ENCODE assay signal across 25 cellular contexts in the genomic region with DNA sequence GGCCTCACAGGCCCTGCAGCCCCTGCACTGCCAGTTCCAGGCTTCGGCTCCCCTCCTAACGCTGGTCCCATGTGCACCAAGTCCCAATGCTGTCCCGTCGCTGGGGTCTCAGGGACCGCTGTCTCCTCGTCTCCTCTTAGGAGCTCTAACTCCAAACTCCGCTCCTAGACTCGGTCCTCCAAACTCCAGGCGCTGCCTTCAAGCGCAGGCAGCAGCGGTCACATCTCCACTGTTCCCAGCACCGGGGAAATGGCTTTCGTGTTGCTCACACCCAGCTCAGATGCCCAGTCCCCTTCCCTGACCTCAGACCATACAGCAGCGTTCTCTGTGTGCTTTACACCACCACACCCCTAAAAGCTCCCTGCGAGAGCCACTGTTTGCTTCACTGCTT. TPM values are rescaled to one million over a fixed set of nuclear protein-coding genes. Genes with fewer than 3 reads are reported as not detected.
"Had no signal": no experiment of that assay in that cellular context is flagged by ENCODE, and none has a peak within 500 bp of the region (broad histone marks: within the 10 kb centered on the region; RNA-seq: fewer than 3 reads in every experiment).

No MANE protein-coding gene starts in this region.

- H3K36me3 ChIP-seq: heart left ventricle, lower lobe of right lung, pancreas, right lobe of liver, transverse colon had no signal

- ATAC-seq: activated CD4-positive, CD25-positive, alpha-beta regulatory T cell treated with anti-CD3 and anti-CD28 coated beads, Interleukin-2, amount 50 U/mL, for 24 hours; activated CD8-positive, alpha-beta T cell treated with anti-CD3 and anti-CD28 coated beads, Interleukin-2, amount 10 ng/mL, durations not matched to agents 7 days and 5 days; heart left ventricle; lower lobe of right lung; pancreas had no signal

- H3K9me3 ChIP-seq: lower lobe of right lung, pancreas, right lobe of liver, transverse colon had no signal

- DNase-seq: activated CD4-positive, alpha-beta T cell treated with anti-CD3 and anti-CD28 coated beads, Interleukin-2, amount 10 ng/mL, durations not matched to agents 24 days and 14 days; activated CD8-positive, alpha-beta T cell treated with anti-CD3 and anti-CD28 coated beads, Interleukin-2, amount 10 ng/mL, durations not matched to agents 7 days and 5 days; activated naive CD4-positive, alpha-beta T cell; activated T-cell treated with anti-CD3 and anti-CD28 coated beads, Interleukin-2, amount 50 U/mL, for 1 hour; amniotic stem cell; cerebellar nuclear complex; heart left ventricle; kidney; lower lobe of right lung; naive B cell; pancreas; right lobe of liver; stimulated activated CD4-positive, alpha-beta T cell treated with anti-CD3 and anti-CD28 coated beads, Interleukin-1b, Interleukin-23, amount 100 ng/mL, for 48 hours; transverse colon had no signal

- H3K4me3 Mint-ChIP-seq: activated CD4-positive, alpha-beta T cell treated with anti-CD3 and anti-CD28 coated beads, Interleukin-2, amount 10 ng/mL, durations not matched to agents 24 days and 14 days; activated CD8-positive, alpha-beta T cell treated with anti-CD3 and anti-CD28 coated beads, Interleukin-2, amount 10 ng/mL, durations not matched to agents 7 days and 5 days; activated naive CD8-positive, alpha-beta T cell had no signal

- H3K27ac Mint-ChIP-seq: activated CD4-positive, alpha-beta T cell treated with anti-CD3 and anti-CD28 coated beads, Interleukin-2, amount 10 ng/mL, durations not matched to agents 24 days and 14 days; activated CD8-positive, alpha-beta T cell treated with anti-CD3 and anti-CD28 coated beads, Interleukin-2, amount 10 ng/mL, durations not matched to agents 7 days and 5 days; activated naive CD8-positive, alpha-beta T cell; activated T-helper 2 cell treated with anti-CD3 and anti-CD28 coated beads, Interferon-gamma antibody, Interleukin-2, Interleukin-4, amounts not matched to agents 10 μg/mL and 5 μg/mL and 100 μg/mL, durations not matched to agents 14 hours and 24 hours and 36 hours; naive B cell had no signal

- H3K4me3 ChIP-seq: coronary artery, heart left ventricle, lower lobe of right lung, pancreas, right lobe of liver, skin epidermis, transverse colon had no signal

- H3K4me1 Mint-ChIP-seq: activated CD4-positive, alpha-beta T cell treated with anti-CD3 and anti-CD28 coated beads, Interleukin-2, amount 10 ng/mL, durations not matched to agents 24 days and 14 days; naive B cell had no signal

- H3K4me1 ChIP-seq: lower lobe of right lung, pancreas, transverse colon had no signal

- H3K9me3 Mint-ChIP-seq: activated CD4-positive, alpha-beta T cell treated with anti-CD3 and anti-CD28 coated beads, Interleukin-2, amount 10 ng/mL, durations not matched to agents 24 days and 14 days; activated T-helper 2 cell treated with anti-CD3 and anti-CD28 coated beads, Interferon-gamma antibody, Interleukin-2, Interleukin-4, amounts not matched to agents 10 μg/mL and 5 μg/mL and 100 μg/mL, durations not matched to agents 14 hours and 24 hours and 36 hours had no signal

- H3K36me3 Mint-ChIP-seq: activated naive CD8-positive, alpha-beta T cell; naive B cell had no signal

- H3K27ac ChIP-seq: coronary artery, heart left ventricle, lower lobe of right lung, pancreas, right lobe of liver, skin epidermis, transverse colon had no signal

RNA-seq across cellular contexts. Expression of a gene that starts 19.6 kb away (rescaled TPM):
- total RNA-seq: activated CD4-positive, alpha-beta T cell treated with anti-CD3 and anti-CD28 coated beads, Interleukin-2, amount 10 ng/mL, durations not matched to agents 24 days and 14 days; activated CD8-positive, alpha-beta T cell treated with anti-CD3 and anti-CD28 coated beads, Interleukin-2, amount 10 ng/mL, durations not matched to agents 7 days and 5 days; activated T-helper 2 cell treated with anti-CD3 and anti-CD28 coated beads, Interferon-gamma antibody, Interleukin-2, Interleukin-4, amounts not matched to agents 10 μg/mL and 5 μg/mL and 100 μg/mL, durations not matched to agents 14 hours and 24 hours and 36 hours; epithelial cell of proximal tubule; fibroblast of villous mesenchyme; kidney; lower lobe of right lung; mesenteric fat pad; mucosa of gallbladder; pancreas; pulmonary artery endothelial cell; right lobe of liver; T-helper 2 cell treated with Interferon-gamma antibody and Interleukin-4, amounts not matched to agents 100 ng/mL and 5 ng/mL, for 36 hours; transverse colon had no signal
